25 cellular contexts compared by ENCODE assay signal in the genomic region with DNA sequence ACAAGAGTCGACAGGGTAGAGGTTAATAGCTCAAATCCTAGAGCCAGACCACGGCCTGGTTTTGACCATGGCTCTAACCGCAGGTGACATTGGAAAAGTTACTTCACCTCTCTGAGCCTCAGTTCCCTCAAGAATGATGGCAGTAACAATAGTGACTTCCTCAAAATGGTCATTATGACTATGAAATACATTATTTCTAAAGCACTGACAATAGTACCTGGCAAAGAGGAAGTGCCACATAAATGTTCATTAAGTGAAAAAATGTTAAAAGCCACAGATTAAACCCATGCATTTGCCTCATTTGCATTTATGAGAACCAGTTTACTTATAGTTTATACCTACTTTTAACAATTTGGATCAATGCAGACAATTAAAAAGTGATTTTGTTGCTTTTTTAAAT.
"Had no signal": no experiment of that assay in that cellular context is flagged by ENCODE, and none has a peak within 500 bp of the region (broad histone marks: within the 10 kb centered on the region; RNA-seq: fewer than 3 reads in every experiment).

No MANE protein-coding gene starts in this region.

- H3K27me3 ChIP-seq: neural progenitor cell, ovary, right atrium auricular region, stomach, suprapubic skin, tibial artery, upper lobe of right lung had no signal

- ATAC-seq: natural killer cell; sciatic nerve; stimulated activated naive B cell treated with anti-CD40 and anti-IgM and Interleukin-4, amounts not matched to agents 10 μg/mL and 1 μg/mL and 100 μg/mL, for 72 hours; stimulated activated naive CD8-positive, alpha-beta T cell treated with anti-CD3 and anti-CD28 coated beads, Interleukin-15, Interleukin-2, amounts not matched to agents 100 U/mL and 50 U/mL, for 24 hours; upper lobe of right lung had no signal

- H2AFZ ChIP-seq: neural progenitor cell had no signal

- H3K9me3 ChIP-seq: left ventricle myocardium inferior, ovary, right atrium auricular region, stomach, suprapubic skin, thoracic aorta, tibial artery, upper lobe of right lung had no signal

- H3K4me3 ChIP-seq: left ventricle myocardium inferior, lung, neural progenitor cell, ovary, right atrium auricular region, skin epidermis, stomach, suprapubic skin, thoracic aorta, tibial artery, upper lobe of right lung had no signal

- H3K9ac ChIP-seq: neural progenitor cell had no signal

- FAIRE-seq: urothelium cell line had no signal

- H3K27ac ChIP-seq: left ventricle myocardium inferior, neural progenitor cell, ovary, right atrium auricular region, skin epidermis, stomach, suprapubic skin, thoracic aorta, tibial artery, upper lobe of right lung had no signal

- DNase-seq: islet precursor cell; left ventricle myocardium inferior; mesendoderm; naive B cell; natural killer cell; nephron progenitor cell; ovary; stimulated activated CD4-positive, alpha-beta T cell treated with anti-CD3 and anti-CD28 coated beads, Interleukin-12 subunit alpha, Interleukin-12 subunit beta, amount 100 ng/mL, for 4 hours; stimulated activated CD4-positive, alpha-beta T cell treated with anti-CD3 and anti-CD28 coated beads, Interleukin-15, amount 100 ng/mL, for 24 hours; stimulated activated CD4-positive, alpha-beta T cell treated with anti-CD3 and anti-CD28 coated beads, Interleukin-2, amount 100 ng/mL, for 24 hours; stimulated activated CD4-positive, alpha-beta T cell treated with anti-CD3 and anti-CD28 coated beads, Interleukin-4, amount 100 ng/mL, for 1 hour; stimulated activated naive B cell treated with anti-CD40 and anti-IgM and Interleukin-4, amounts not matched to agents 10 μg/mL and 1 μg/mL and 100 μg/mL, for 72 hours; stimulated activated naive CD8-positive, alpha-beta T cell treated with anti-CD3 and anti-CD28 coated beads, Interleukin-15, Interleukin-2, amounts not matched to agents 100 U/mL and 50 U/mL, for 24 hours; stomach; tibial artery; trophoblast cell; upper lobe of right lung had no signal

- H3K4me1 ChIP-seq: right atrium auricular region, suprapubic skin, tibial artery, upper lobe of right lung had no signal

- H3K36me3 ChIP-seq: neural progenitor cell, ovary, suprapubic skin, thoracic aorta had no signal

- H3K4me2 ChIP-seq: neural progenitor cell had no signal
